15 cellular contexts compared by ENCODE assay signal in the genomic region with DNA sequence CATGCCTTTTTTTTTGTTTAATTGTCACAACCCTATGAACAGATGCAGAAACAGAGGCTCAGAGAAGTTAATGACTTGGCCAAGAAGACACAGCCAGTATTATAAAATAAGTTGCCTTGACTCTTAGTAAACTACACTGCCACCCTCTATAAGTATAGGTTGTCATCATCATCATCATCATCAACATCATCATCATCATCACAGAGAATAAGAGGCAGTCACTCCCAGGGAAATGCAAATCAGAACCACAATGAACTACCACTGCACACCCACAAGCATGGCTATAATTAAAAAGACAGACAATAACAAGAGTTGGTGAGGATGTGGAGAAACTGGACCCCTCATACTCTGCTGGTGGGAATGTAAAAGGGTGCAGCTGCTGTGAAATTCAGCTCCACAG.
"Had no signal": no experiment of that assay in that cellular context is flagged by ENCODE, and none has a peak within 500 bp of the region (broad histone marks: within the 10 kb centered on the region; RNA-seq: fewer than 3 reads in every experiment).

No MANE protein-coding gene starts in this region.

- H3K9me3 Mint-ChIP-seq: central memory CD8-positive, alpha-beta T cell; mesothelial cell of epicardium; stimulated activated naive B cell treated with anti-CD40 and anti-IgM and Interleukin-4, amounts not matched to agents 10 μg/mL and 1 μg/mL and 100 μg/mL, for 72 hours had no signal

- H3K4me3 ChIP-seq: coronary artery, esophagus muscularis mucosa, lung, ovary had no signal

- H3K27ac ChIP-seq: coronary artery, esophagus muscularis mucosa, ovary had no signal

- H3K27me3 ChIP-seq: esophagus muscularis mucosa, ovary had no signal

- H3K36me3 ChIP-seq: esophagus muscularis mucosa, ovary had no signal

- ATAC-seq: stimulated activated naive B cell treated with anti-CD40 and anti-IgM and Interleukin-4, amounts not matched to agents 10 μg/mL and 1 μg/mL and 100 μg/mL, for 72 hours had no signal

- H3K36me3 Mint-ChIP-seq: brain; mesothelial cell of epicardium; stimulated activated naive B cell treated with anti-CD40 and anti-IgM and Interleukin-4, amounts not matched to agents 10 μg/mL and 1 μg/mL and 100 μg/mL, for 72 hours had no signal

- H3K9me3 ChIP-seq: esophagus muscularis mucosa, ovary had no signal

- H3K4me3 Mint-ChIP-seq: brain; central memory CD8-positive, alpha-beta T cell; mesothelial cell of epicardium had no signal

- H3K27ac Mint-ChIP-seq: mesothelial cell of epicardium; stimulated activated naive B cell treated with anti-CD40 and anti-IgM and Interleukin-4, amounts not matched to agents 10 μg/mL and 1 μg/mL and 100 μg/mL, for 72 hours had no signal

- DNase-seq: activated CD4-positive, CD25-positive, alpha-beta regulatory T cell treated with anti-CD3 and anti-CD28 coated beads, Interleukin-2, amount 50 U/mL, for 72 hours; activated T-cell treated with anti-CD3 and anti-CD28 coated beads for 4 hours; amniotic stem cell; effector CD4-positive, alpha-beta T cell; ovary; stimulated activated CD4-positive, alpha-beta T cell treated with anti-CD3 and anti-CD28 coated beads, Interleukin-2, amount 100 ng/mL, for 48 hours; stimulated activated naive B cell treated with anti-CD40 and anti-IgM and Interleukin-4, amounts not matched to agents 10 μg/mL and 1 μg/mL and 100 μg/mL, for 72 hours; SW 1271; trophoblast cell had no signal

- H3K27me3 Mint-ChIP-seq: stimulated activated naive B cell treated with anti-CD40 and anti-IgM and Interleukin-4, amounts not matched to agents 10 μg/mL and 1 μg/mL and 100 μg/mL, for 72 hours had no signal
